Comparison of ENCODE assay signal across 10 cellular contexts in the genomic region with DNA sequence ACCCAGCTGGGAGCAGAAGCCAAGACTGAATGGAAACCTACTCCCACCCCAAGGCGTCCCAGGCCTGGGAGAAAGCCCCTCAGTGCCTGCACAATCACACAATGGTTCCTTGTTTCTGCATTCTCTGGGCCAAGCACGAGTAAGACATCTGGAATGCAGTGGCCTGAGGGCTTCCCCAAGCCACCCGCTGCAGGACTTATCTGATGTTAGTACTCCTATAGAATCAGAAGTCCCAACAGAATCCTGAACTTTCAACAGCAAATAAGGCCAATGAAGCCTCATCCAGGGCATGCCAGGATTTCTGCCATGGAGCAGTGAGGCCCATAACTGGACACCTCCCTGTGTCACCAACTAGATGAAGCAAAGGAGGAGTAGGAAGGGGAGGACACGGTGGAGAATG. TPM values are rescaled to one million over a fixed set of nuclear protein-coding genes. Genes with fewer than 3 reads are reported as not detected.
DNase-seq lines count a peak whose midpoint lies in the region; ATAC-seq and TF ChIP-seq lines count a peak whose summit lies in the region.
"Had no signal": no experiment of that assay in that cellular context is flagged by ENCODE, and none has a peak within 500 bp of the region (broad histone marks: within the 10 kb centered on the region; RNA-seq: fewer than 3 reads in every experiment).

No MANE protein-coding gene starts in this region.

- no peak for ATAC-seq in GM18517 (IDR thresholded peaks at IDR 0.05; ENCODE audit: unreplicated experiment)
- no peak for ATAC-seq in gastroesophageal sphincter
- ATAC-seq: GM23338 had no signal

- H3K9me2 ChIP-seq in PC-9 (ENCODE audit: insufficient read depth): no peaks in the 10 kb centered on the region

- no peaks in the 10 kb centered on the region for H3K9me3 Mint-ChIP-seq in activated naive CD4-positive, alpha-beta T cell treated with anti-CD3 and anti-CD28 coated beads, Interleukin-2, amount 10 ng/mL, durations not matched to agents 7 days and 5 days
- H3K9me3 Mint-ChIP-seq: GM23338 had no signal

- no peaks in the 10 kb centered on the region for H3K27me3 ChIP-seq in PC-9 (ENCODE audit: insufficient read depth, low read depth)
- no peaks in the 10 kb centered on the region for H3K27me3 ChIP-seq in gastroesophageal sphincter

- H3K27me3 Mint-ChIP-seq in activated naive CD4-positive, alpha-beta T cell treated with anti-CD3 and anti-CD28 coated beads, Interleukin-2, amount 10 ng/mL, durations not matched to agents 7 days and 5 days: no peaks in the 10 kb centered on the region

- peaks cover 97% of the 10 kb centered on the region for H3K4me1 ChIP-seq in PC-9 (replicated peaks; ENCODE audit: insufficient read depth)
- peaks cover 4 to 59% (median 28%) of the 10 kb centered on the region in 3 donors for H3K4me1 ChIP-seq in gastroesophageal sphincter

- H3K4me3 ChIP-seq in PC-9: peak overlapping the region; percentile 5; the same call in 1 of the 2 replicates
- H3K4me3 ChIP-seq in gastroesophageal sphincter: no peak overlapping the region
- H3K4me3 ChIP-seq: GM23338 had no signal

- no peak for TF ChIP-seq CTCF in PC-9 (conservative IDR thresholded peaks at IDR 0.05)
- TF ChIP-seq CTCF in gastroesophageal sphincter (IDR thresholded peaks at IDR 0.05): no peak

- DNase-seq in COLO829 (ENCODE audit: low spot score): peak; percentile 99
- DNase-seq in PC-9: peak; percentile 81 to 93
- peak; percentile 56 for DNase-seq in midbrain (lab: John Stamatoyannopoulos, UW)
- no peak for DNase-seq in activated naive CD4-positive, alpha-beta T cell treated with anti-CD3 and anti-CD28 coated beads, Interleukin-2, amount 10 ng/mL, durations not matched to agents 7 days and 5 days
- DNase-seq in activated effector memory CD4-positive, alpha-beta T cell treated with Interleukin-2 at 50 U/mL for 16 hours: no peak
- DNase-seq: activated T-cell treated with anti-CD3 and anti-CD28 coated beads for 4 hours had no signal

- CTCF ChIA-PET in PC-9 (lab: Charles Lee): no interaction called here
- CTCF ChIA-PET in activated naive CD4-positive, alpha-beta T cell treated with anti-CD3 and anti-CD28 coated beads, Interleukin-2, amount 10 ng/mL, durations not matched to agents 7 days and 5 days (lab: Charles Lee): no interaction called here

- BruUV-seq in PC-9 (replicated peaks; lab: Mats Ljungman, UMichigan): no TSS peak

- H3K4me2 ChIP-seq in PC-9: peak overlapping the region; percentile 82
- H3K4me2 ChIP-seq: GM23338 had no signal

- POLR2A ChIA-PET in PC-9 (lab: Charles Lee; ENCODE audit: unreplicated experiment): interaction anchor here (0.6 kb wide), 1 partner anchor 142 kb away, joined by 4 read pairs; a partner anchor contains a TSS

- peaks cover 93% of the 10 kb centered on the region for H3K79me2 ChIP-seq in PC-9 (ENCODE audit: low read depth)

- H3K27ac ChIP-seq in PC-9: peak overlapping the region; percentile 91
- peak overlapping the region; percentile 75 for H3K27ac ChIP-seq in cingulate gyrus (ENCODE audit: low read depth, low read length)
- H3K27ac ChIP-seq in gastroesophageal sphincter: peak overlapping the region in 1 of 4 donors; percentile 84

- no peak overlapping the region for H3K4me3 Mint-ChIP-seq in activated naive CD4-positive, alpha-beta T cell treated with anti-CD3 and anti-CD28 coated beads, Interleukin-2, amount 10 ng/mL, durations not matched to agents 7 days and 5 days
- H3K4me3 Mint-ChIP-seq: GM23338 had no signal

- peaks cover 55% of the 10 kb centered on the region for H3K4me1 Mint-ChIP-seq in activated naive CD4-positive, alpha-beta T cell treated with anti-CD3 and anti-CD28 coated beads, Interleukin-2, amount 10 ng/mL, durations not matched to agents 7 days and 5 days

- intact Hi-C loops in PC-9 (cut with micrococcal nuclease; ENCODE audit: unreplicated experiment): loop anchor here (1.0 to 2.0 kb wide), 2 partner anchors 28 to 139 kb away; no protein-coding TSS in a partner anchor

- 40 to 80% methylated on average over 1 of the region's 4 CpGs for WGBS in gastroesophageal sphincter (ENCODE audit: low coverage in 1 of 2), 2 donors

- no peak for TF ChIP-seq EP300 in gastroesophageal sphincter (IDR thresholded peaks at IDR 0.05)

- H3K9me3 ChIP-seq in PC-9 (ENCODE audit: insufficient read depth, low read depth) (no peaks in the 10 kb centered on the region), gastroesophageal sphincter (no peaks in the 10 kb centered on the region)

- H3K27ac Mint-ChIP-seq in activated naive CD4-positive, alpha-beta T cell treated with anti-CD3 and anti-CD28 coated beads, Interleukin-2, amount 10 ng/mL, durations not matched to agents 7 days and 5 days: no peak overlapping the region
- H3K27ac Mint-ChIP-seq: GM23338 had no signal

- no peak overlapping the region for H2AFZ ChIP-seq in PC-9
- H2AFZ ChIP-seq: GM23338 had no signal

- peaks cover 88% of the 10 kb centered on the region for H3F3A ChIP-seq in PC-9 (ENCODE audit: insufficient read depth, low read depth)

- no peaks in the 10 kb centered on the region for H3K36me3 Mint-ChIP-seq in activated naive CD4-positive, alpha-beta T cell treated with anti-CD3 and anti-CD28 coated beads, Interleukin-2, amount 10 ng/mL, durations not matched to agents 7 days and 5 days

- TF ChIP-seq POLR2A in gastroesophageal sphincter (IDR thresholded peaks at IDR 0.05): no peak

- no peaks in the 10 kb centered on the region for H4K20me1 ChIP-seq in PC-9 (ENCODE audit: insufficient read depth)

- H3K36me3 ChIP-seq in PC-9 (ENCODE audit: low read depth) (peaks cover 12% of the 10 kb centered on the region; the same call in 1 of the 2 replicates), gastroesophageal sphincter (no peaks in the 10 kb centered on the region)

RNA-seq across cellular contexts. Expression of a gene that starts 28.6 kb away (rescaled TPM):
- total RNA-seq in PC-9 (2021): 150 and 158 TPM in 2 replicates
- total RNA-seq in gastroesophageal sphincter: 10 to 100 TPM; 45.5 to 70.5 (median 56.5) TPM

Comparison
In these comparisons a context has a peak if more than half of its experiments do, and no peak if none do; other contexts are left out.
1. DNase-seq: peak in COLO829 (single experiment), PC-9 (2 of 2) and midbrain (single experiment); none in activated naive CD4-positive, alpha-beta T cell treated with anti-CD3 and anti-CD28 coated beads, Interleukin-2, amount 10 ng/mL, durations not matched to agents 7 days and 5 days (single experiment) and activated effector memory CD4-positive, alpha-beta T cell treated with Interleukin-2 at 50 U/mL for 16 hours (single experiment).